In the genomic region with DNA sequence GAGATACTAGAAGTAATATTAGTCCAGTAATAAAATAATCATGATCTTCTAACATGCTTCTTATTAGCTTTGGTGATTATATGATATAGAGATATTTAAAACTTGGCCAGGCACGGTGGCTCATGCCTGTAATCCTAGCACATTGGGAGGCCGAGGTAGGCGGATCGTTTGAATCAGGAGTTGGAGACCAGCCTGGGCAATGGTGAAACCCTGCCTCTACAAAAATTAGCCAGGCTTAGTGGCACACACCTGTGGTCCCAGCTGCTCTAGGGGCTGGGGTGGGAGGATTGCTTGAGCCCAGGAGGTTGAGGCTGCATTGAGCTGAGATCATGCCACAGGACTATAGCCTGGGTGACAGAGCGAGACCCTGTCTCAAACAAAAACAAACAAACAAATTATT, we compare ENCODE assay signal across 26 cellular contexts.
"Had no signal": no experiment of that assay in that cellular context is flagged by ENCODE, and none has a peak within 500 bp of the region (broad histone marks: within the 10 kb centered on the region; RNA-seq: fewer than 3 reads in every experiment).

No MANE protein-coding gene starts in this region.

- H3K4me1 ChIP-seq: lower lobe of right lung, right atrium auricular region, suprapubic skin, transverse colon, upper lobe of right lung, uterus had no signal

- H3K36me3 ChIP-seq: lower lobe of right lung, suprapubic skin, transverse colon, upper lobe of right lung, uterus had no signal

- H3K4me3 ChIP-seq: dorsolateral prefrontal cortex, lower lobe of right lung, right atrium auricular region, smooth muscle cell, suprapubic skin, transverse colon, upper lobe of right lung, uterus had no signal

- H3K27ac Mint-ChIP-seq: naive B cell; natural killer cell treated with Interleukin-12 subunit alpha and Interleukin-12 subunit beta and Interleukin-15 and Interleukin-18, amount 100 ng/mL, for 72 hours; progenitor cell of endocrine pancreas had no signal

- H3K27me3 Mint-ChIP-seq: naive B cell; natural killer cell treated with Interleukin-12 subunit alpha and Interleukin-12 subunit beta and Interleukin-15 and Interleukin-18, amount 100 ng/mL, for 72 hours; progenitor cell of endocrine pancreas; stimulated activated naive CD8-positive, alpha-beta T cell treated with anti-CD3 and anti-CD28 coated beads, Interleukin-15, amount 100 ng/mL, for 72 hours had no signal

- DNase-seq: dorsolateral prefrontal cortex; effector CD4-positive, alpha-beta T cell; head of caudate nucleus; left ventricle myocardium superior; lower lobe of right lung; naive B cell; stimulated activated CD4-positive, alpha-beta T cell treated with anti-CD3 and anti-CD28 coated beads, Interleukin-12 subunit alpha, Interleukin-12 subunit beta, amount 100 ng/mL, for 4 hours; stimulated activated CD4-positive, alpha-beta T cell treated with anti-CD3 and anti-CD28 coated beads, Interleukin-1b, Interleukin-23, amount 100 ng/mL, for 48 hours; stimulated activated CD4-positive, alpha-beta T cell treated with anti-CD3 and anti-CD28 coated beads, Interleukin-4, amount 100 ng/mL, for 1 hour; stimulated activated CD8-positive, alpha-beta memory T cell treated with anti-CD3 and anti-CD28 coated beads, Interleukin-4, amount 100 ng/mL, for 48 hours; stimulated activated naive CD4-positive, alpha-beta T cell; stimulated activated naive CD8-positive, alpha-beta T cell treated with anti-CD3 and anti-CD28 coated beads, Interleukin-15, amount 100 ng/mL, for 72 hours; transverse colon; upper lobe of right lung; uterus had no signal

- H3K27ac ChIP-seq: dorsolateral prefrontal cortex, lower lobe of right lung, neutrophil, parathyroid adenoma, right atrium auricular region, suprapubic skin, transverse colon, upper lobe of right lung, uterus had no signal

- ATAC-seq: left ventricle myocardium superior; lower lobe of right lung; natural killer cell treated with Interleukin-12 subunit alpha and Interleukin-12 subunit beta and Interleukin-15 and Interleukin-18, amount 100 ng/mL, for 72 hours; sciatic nerve; stimulated activated naive CD8-positive, alpha-beta T cell treated with anti-CD3 and anti-CD28 coated beads, Interleukin-15, amount 100 ng/mL, for 72 hours; upper lobe of right lung had no signal

- H3K4me3 Mint-ChIP-seq: naive B cell; natural killer cell treated with Interleukin-12 subunit alpha and Interleukin-12 subunit beta and Interleukin-15 and Interleukin-18, amount 100 ng/mL, for 72 hours; neural crest cell; stimulated activated naive CD8-positive, alpha-beta T cell treated with anti-CD3 and anti-CD28 coated beads, Interleukin-15, amount 100 ng/mL, for 72 hours had no signal

- FAIRE-seq: frontal cortex, keratinocyte had no signal

- H3K9me3 ChIP-seq: lower lobe of right lung, neutrophil, right atrium auricular region, suprapubic skin, transverse colon, upper lobe of right lung, uterus had no signal

- H3K27me3 ChIP-seq: dorsolateral prefrontal cortex, neutrophil, right atrium auricular region, suprapubic skin, transverse colon, upper lobe of right lung, uterus had no signal

- H3K4me1 Mint-ChIP-seq: naive B cell, neural crest cell had no signal

- H3K9me3 Mint-ChIP-seq: naive B cell; natural killer cell treated with Interleukin-12 subunit alpha and Interleukin-12 subunit beta and Interleukin-15 and Interleukin-18, amount 100 ng/mL, for 72 hours; neural crest cell; stimulated activated naive CD8-positive, alpha-beta T cell treated with anti-CD3 and anti-CD28 coated beads, Interleukin-15, amount 100 ng/mL, for 72 hours had no signal
